In genomic region chr11:126121316-126121715, GRCh38 we compare ENCODE assay signal across 25 cellular contexts.
"Had no signal": no experiment of that assay in that cellular context is flagged by ENCODE, and none has a peak within 500 bp of the region (broad histone marks: within the 10 kb centered on the region; RNA-seq: fewer than 3 reads in every experiment).

No MANE protein-coding gene starts in this region.

- H3K36me3 ChIP-seq: colonic mucosa, gastroesophageal sphincter, heart left ventricle, lower lobe of right lung, ovary, sigmoid colon, spleen, tibial artery had no signal

- H3K4me3 ChIP-seq: colonic mucosa, gastroesophageal sphincter, heart left ventricle, lower lobe of right lung, ovary, psoas muscle, sigmoid colon, spleen, testis, tibial artery had no signal

- H3K27ac ChIP-seq: colonic mucosa, epithelial cell of prostate, foreskin keratinocyte, lower lobe of right lung, psoas muscle, spleen, testis, tibial artery had no signal

- ATAC-seq: esophagus mucosa; foreskin keratinocyte; gastroesophageal sphincter; heart left ventricle; left ventricle myocardium superior; lower lobe of right lung; naive thymus-derived CD4-positive, alpha-beta T cell; psoas muscle; right cardiac atrium; stimulated activated memory B cell treated with anti-CD40 and anti-IgM and Interleukin-4, amounts not matched to agents 10 μg/mL and 1 μg/mL and 100 μg/mL, for 72 hours; stimulated activated naive CD8-positive, alpha-beta T cell treated with anti-CD3 and anti-CD28 coated beads, Interleukin-15, Interleukin-2, amounts not matched to agents 100 U/mL and 50 U/mL, for 24 hours had no signal

- H3K27me3 ChIP-seq: colonic mucosa, foreskin keratinocyte, gastroesophageal sphincter, heart left ventricle, ovary, sigmoid colon, spleen, testis had no signal

- DNase-seq: colonic mucosa; effector CD8-positive, alpha-beta T cell; endodermal cell; foreskin keratinocyte; heart left ventricle; hippocampal formation; kidney glomerular epithelial cell; left ventricle myocardium superior; lower lobe of right lung; naive thymus-derived CD4-positive, alpha-beta T cell; occipital lobe; ovary; psoas muscle; right cardiac atrium; sigmoid colon; stimulated activated CD4-positive, alpha-beta T cell treated with anti-CD3 and anti-CD28 coated beads, Interleukin-4, amount 100 ng/mL, for 4 hours; stimulated activated naive CD8-positive, alpha-beta T cell treated with anti-CD3 and anti-CD28 coated beads, Interleukin-15, Interleukin-2, amounts not matched to agents 100 U/mL and 50 U/mL, for 24 hours; substantia nigra; testis; tibial artery had no signal

- H3K4me1 ChIP-seq: foreskin keratinocyte, spleen had no signal

- H3K9me3 ChIP-seq: colonic mucosa, gastroesophageal sphincter, heart left ventricle, lower lobe of right lung, ovary, psoas muscle, sigmoid colon, spleen, testis, tibial artery had no signal
